ENCODE assay signal across 24 cellular contexts in the genomic region with DNA sequence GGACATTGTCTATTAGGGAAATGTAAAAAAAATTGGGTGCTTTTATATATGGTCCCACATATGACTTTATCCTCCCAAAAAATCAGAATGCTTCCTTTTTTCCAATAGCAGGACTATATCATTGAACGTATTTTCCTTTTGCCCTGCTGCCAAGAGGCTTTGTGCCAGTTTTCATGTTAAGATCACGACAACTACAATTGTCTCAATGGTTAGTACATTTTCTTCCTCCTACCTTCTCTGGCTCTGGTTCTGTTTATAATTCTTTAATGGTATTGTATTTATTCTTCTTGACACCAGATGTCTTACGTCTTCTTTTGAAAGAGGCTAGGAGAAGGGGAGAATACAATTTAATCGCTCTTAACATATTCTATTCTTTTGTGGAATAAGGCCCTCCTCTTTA.
"Had no signal": no experiment of that assay in that cellular context is flagged by ENCODE, and none has a peak within 500 bp of the region (broad histone marks: within the 10 kb centered on the region; RNA-seq: fewer than 3 reads in every experiment).

No MANE protein-coding gene starts in this region.

- H3K9ac ChIP-seq: neural progenitor cell, parathyroid adenoma had no signal

- H3K4me1 ChIP-seq: lower lobe of right lung, neural progenitor cell, right lobe of liver, spleen, tibial nerve, uterus had no signal

- H3K27ac ChIP-seq: lower lobe of right lung, neural progenitor cell, neutrophil, parathyroid adenoma, right atrium auricular region, right lobe of liver, spleen, tibial nerve, uterus had no signal

- H3K9me3 ChIP-seq: lower lobe of right lung, neutrophil, right atrium auricular region, right lobe of liver, tibial nerve, uterus had no signal

- ATAC-seq: left cardiac atrium; left lobe of liver; lower lobe of right lung; natural killer cell; right lobe of liver; stimulated activated effector memory CD8-positive, alpha-beta T cell treated with anti-CD3 and anti-CD28 coated beads, Interleukin-12 subunit alpha, Interleukin-12 subunit beta, amount 100 ng/mL, for 72 hours had no signal

- H3K27me3 ChIP-seq: neural progenitor cell, neutrophil, right atrium auricular region, right lobe of liver, spleen, tibial nerve, uterus had no signal

- H3K36me3 ChIP-seq: lower lobe of right lung, neural progenitor cell, neutrophil, right atrium auricular region, right lobe of liver, spleen, tibial nerve, uterus had no signal

- H3K4me3 ChIP-seq: lower lobe of right lung, neural progenitor cell, right atrium auricular region, right lobe of liver, spleen, tibial nerve, uterus had no signal

- DNase-seq: hippocampal formation; kidney glomerular epithelial cell; left cardiac atrium; lower lobe of right lung; mammary epithelial cell; mesenchymal stem cell; naive B cell; natural killer cell; nephron progenitor cell; occipital lobe; right lobe of liver; small intestine; spleen; stimulated activated CD4-positive, alpha-beta T cell treated with anti-CD3 and anti-CD28 coated beads, Interleukin-4, amount 100 ng/mL, for 24 hours; stimulated activated naive CD4-positive, alpha-beta T cell; substantia nigra; uterus had no signal
